In the genomic region with DNA sequence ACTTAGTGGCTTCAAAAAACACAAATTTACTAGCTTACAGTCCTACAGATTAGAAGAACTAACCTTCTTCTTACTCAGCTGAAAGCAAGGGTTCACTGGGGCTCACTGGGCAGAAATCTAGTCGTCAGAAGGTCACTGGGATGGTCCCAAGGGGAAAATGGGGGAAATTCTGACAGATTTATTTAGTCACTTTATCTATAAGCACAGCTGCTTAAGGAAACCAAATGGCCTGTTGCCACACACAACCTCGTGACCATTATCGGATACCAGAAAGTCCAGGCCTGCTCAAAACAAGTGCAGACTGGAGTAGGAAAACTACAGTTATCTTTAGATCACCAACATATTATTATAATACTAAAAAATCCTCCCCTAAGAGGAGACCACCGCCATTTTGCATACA, we compare ENCODE assay signal across 1 cellular context.
TF ChIP-seq lines count a peak whose summit lies in the region.

No MANE protein-coding gene starts in this region.

TF ChIP-seq in GM12878, 131 proteins besides CTCF, POLR2A, EP300 and RAD21:
- TF ChIP-seq SUZ12 (IDR thresholded peaks at IDR 0.05; ENCODE audit: unreplicated experiment) (no peak), HDAC2 (IDR thresholded peaks at IDR 0.05) (no peak), RFX5 (IDR thresholded peaks at IDR 0.05; ENCODE audit: low read depth, low read length) (no peak), CHD1 (IDR thresholded peaks at IDR 0.05; ENCODE audit: low read depth, low read length) (no peak), KAT2A (conservative IDR thresholded peaks at IDR 0.05; ENCODE audit: control insufficient read depth, low read depth, low read length) (no peak), SPI1 (IDR thresholded peaks at IDR 0.05; ENCODE audit: borderline replicate concordance, insufficient read depth, low read depth, low read length) (no peak), EZH2 (IDR thresholded peaks at IDR 0.05; ENCODE audit: borderline replicate concordance, control insufficient read depth, low read depth, low read length) (no peak), USF1 (IDR thresholded peaks at IDR 0.05; ENCODE audit: borderline replicate concordance, extremely low read length, insufficient read depth, low read depth, low read length) (no peak), CREB1 (IDR thresholded peaks at IDR 0.05; ENCODE audit: low read depth) (no peak), LARP7 (IDR thresholded peaks at IDR 0.05) (no peak), IRF3 (IDR thresholded peaks at IDR 0.05) (no peak), ZNF384 (IDR thresholded peaks at IDR 0.05; ENCODE audit: borderline replicate concordance, low read depth, low read length) (no peak), REST (IDR thresholded peaks at IDR 0.05; ENCODE audit: low read depth, low read length) (no peak), ZBTB11 (CRISPR knock-in tag; IDR thresholded peaks at IDR 0.05) (no peak)
- TF ChIP-seq, protein P1, sequence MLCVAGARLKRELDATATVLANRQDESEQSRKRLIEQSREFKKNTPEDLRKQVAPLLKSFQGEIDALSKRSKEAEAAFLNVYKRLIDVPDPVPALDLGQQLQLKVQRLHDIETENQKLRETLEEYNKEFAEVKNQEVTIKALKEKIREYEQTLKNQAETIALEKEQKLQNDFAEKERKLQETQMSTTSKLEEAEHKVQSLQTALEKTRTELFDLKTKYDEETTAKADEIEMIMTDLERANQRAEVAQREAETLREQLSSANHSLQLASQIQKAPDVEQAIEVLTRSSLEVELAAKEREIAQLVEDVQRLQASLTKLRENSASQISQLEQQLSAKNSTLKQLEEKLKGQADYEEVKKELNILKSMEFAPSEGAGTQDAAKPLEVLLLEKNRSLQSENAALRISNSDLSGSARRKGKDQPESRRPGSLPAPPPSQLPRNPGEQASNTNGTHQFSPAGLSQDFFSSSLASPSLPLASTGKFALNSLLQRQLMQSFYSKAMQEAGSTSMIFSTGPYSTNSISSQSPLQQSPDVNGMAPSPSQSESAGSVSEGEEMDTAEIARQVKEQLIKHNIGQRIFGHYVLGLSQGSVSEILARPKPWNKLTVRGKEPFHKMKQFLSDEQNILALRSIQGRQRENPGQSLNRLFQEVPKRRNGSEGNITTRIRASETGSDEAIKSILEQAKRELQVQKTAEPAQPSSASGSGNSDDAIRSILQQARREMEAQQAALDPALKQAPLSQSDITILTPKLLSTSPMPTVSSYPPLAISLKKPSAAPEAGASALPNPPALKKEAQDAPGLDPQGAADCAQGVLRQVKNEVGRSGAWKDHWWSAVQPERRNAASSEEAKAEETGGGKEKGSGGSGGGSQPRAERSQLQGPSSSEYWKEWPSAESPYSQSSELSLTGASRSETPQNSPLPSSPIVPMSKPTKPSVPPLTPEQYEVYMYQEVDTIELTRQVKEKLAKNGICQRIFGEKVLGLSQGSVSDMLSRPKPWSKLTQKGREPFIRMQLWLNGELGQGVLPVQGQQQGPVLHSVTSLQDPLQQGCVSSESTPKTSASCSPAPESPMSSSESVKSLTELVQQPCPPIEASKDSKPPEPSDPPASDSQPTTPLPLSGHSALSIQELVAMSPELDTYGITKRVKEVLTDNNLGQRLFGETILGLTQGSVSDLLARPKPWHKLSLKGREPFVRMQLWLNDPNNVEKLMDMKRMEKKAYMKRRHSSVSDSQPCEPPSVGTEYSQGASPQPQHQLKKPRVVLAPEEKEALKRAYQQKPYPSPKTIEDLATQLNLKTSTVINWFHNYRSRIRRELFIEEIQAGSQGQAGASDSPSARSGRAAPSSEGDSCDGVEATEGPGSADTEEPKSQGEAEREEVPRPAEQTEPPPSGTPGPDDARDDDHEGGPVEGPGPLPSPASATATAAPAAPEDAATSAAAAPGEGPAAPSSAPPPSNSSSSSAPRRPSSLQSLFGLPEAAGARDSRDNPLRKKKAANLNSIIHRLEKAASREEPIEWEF (IDR thresholded peaks at IDR 0.05; ENCODE audit: insufficient replicate concordance, low read depth, low read length): no peak
- TF ChIP-seq, protein P2, sequence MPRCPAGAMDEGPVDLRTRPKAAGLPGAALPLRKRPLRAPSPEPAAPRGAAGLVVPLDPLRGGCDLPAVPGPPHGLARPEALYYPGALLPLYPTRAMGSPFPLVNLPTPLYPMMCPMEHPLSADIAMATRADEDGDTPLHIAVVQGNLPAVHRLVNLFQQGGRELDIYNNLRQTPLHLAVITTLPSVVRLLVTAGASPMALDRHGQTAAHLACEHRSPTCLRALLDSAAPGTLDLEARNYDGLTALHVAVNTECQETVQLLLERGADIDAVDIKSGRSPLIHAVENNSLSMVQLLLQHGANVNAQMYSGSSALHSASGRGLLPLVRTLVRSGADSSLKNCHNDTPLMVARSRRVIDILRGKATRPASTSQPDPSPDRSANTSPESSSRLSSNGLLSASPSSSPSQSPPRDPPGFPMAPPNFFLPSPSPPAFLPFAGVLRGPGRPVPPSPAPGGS (IDR thresholded peaks at IDR 0.05; ENCODE audit: borderline replicate concordance, insufficient read depth, low read depth, low read length, poor library complexity, severe bottlenecking): no peak
